1 cellular context compared by ENCODE assay signal in the genomic region with DNA sequence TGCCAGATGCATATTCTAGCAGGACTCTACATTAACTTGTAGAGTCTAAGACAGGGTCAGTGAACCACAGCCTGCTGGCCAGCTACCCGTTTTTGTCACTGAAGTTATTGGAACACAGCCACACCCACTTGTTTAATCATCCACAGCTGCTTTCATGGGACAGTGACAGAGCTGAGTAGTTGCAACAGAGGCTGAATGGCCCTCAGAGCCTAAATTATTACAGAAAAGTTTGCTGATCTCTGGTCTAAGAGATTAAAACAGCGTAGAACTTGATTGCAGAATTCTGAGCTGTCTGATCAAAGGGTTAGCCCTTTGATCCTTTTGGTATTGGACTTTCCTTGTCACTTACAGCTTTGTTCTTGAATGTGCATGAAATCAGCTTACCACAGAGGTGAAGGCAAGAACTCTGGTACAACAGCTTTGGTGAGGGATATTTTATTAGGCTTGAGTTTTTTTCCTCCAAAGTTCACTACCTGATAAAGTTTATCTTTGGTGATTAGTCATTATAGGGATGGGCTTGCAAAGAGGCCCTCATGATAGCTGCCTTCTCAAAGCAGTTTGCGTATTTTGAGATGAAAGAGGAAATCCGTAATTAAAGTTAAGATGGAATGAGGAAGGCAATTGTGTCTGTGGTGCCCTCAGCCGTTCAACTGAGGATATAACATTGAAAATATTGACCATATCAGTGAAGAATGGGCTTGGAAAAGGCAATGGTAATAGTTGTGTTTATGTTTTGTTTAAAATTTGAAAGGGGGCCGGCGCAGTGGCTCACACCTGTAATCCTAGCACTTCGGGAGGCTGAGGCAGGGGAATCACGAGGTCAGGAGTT.
TF ChIP-seq lines count a peak whose summit lies in the region.

No MANE protein-coding gene starts in this region.

TF ChIP-seq in HepG2, 621 proteins besides CTCF, POLR2A, EP300 and RAD21 (continued from another document and continues in another):
- TF ChIP-seq RBFOX2 (IDR thresholded peaks at IDR 0.05; ENCODE audit: low read depth, low read length) (no peak), ZNF230 (CRISPR knock-in tag; IDR thresholded peaks at IDR 0.05) (no peak), ZNF232 (CRISPR knock-in tag; IDR thresholded peaks at IDR 0.05; ENCODE audit: borderline replicate concordance) (no peak), TBX2 (CRISPR knock-in tag; IDR thresholded peaks at IDR 0.05; ENCODE audit: borderline replicate concordance) (peak; percentile 77; the same call in 1 of the 2 replicates), BRD4 (CRISPR knock-in tag; IDR thresholded peaks at IDR 0.05) (no peak), HNRNPH1 (optimal IDR thresholded peaks at IDR 0.05; ENCODE audit: low read depth, low read length) (no peak), DMAP1 (CRISPR knock-in tag; IDR thresholded peaks at IDR 0.05) (no peak), ZNF709 (CRISPR knock-in tag; IDR thresholded peaks at IDR 0.05) (no peak), HMG20B (CRISPR knock-in tag; conservative IDR thresholded peaks at IDR 0.05) (peak; percentile 46; the same call in 1 of the 2 replicates), ZNF75D (CRISPR knock-in tag; IDR thresholded peaks at IDR 0.05; ENCODE audit: borderline replicate concordance) (no peak), DNMT1 (CRISPR knock-in tag; IDR thresholded peaks at IDR 0.05) (no peak), NFKB2 (CRISPR knock-in tag; IDR thresholded peaks at IDR 0.05; ENCODE audit: borderline replicate concordance) (no peak), ZNF891 (CRISPR knock-in tag; IDR thresholded peaks at IDR 0.05) (no peak), ELF1 (CRISPR knock-in tag; IDR thresholded peaks at IDR 0.05) (no peak), POLR2G (IDR thresholded peaks at IDR 0.05; ENCODE audit: low read depth, low read length) (no peak), ZNF441 (CRISPR knock-in tag; IDR thresholded peaks at IDR 0.05; ENCODE audit: borderline replicate concordance) (no peak), MBD4 (IDR thresholded peaks at IDR 0.05; ENCODE audit: borderline replicate concordance, low read length) (no peak), E2F2 (CRISPR knock-in tag; IDR thresholded peaks at IDR 0.05; ENCODE audit: borderline replicate concordance) (no peak), ZNF598 (CRISPR knock-in tag; IDR thresholded peaks at IDR 0.05; ENCODE audit: borderline replicate concordance) (no peak), ZFX (CRISPR knock-in tag; IDR thresholded peaks at IDR 0.05; ENCODE audit: low read depth) (no peak; the same call in 1 of the 2 replicates), ZNF225 (CRISPR knock-in tag; IDR thresholded peaks at IDR 0.05) (no peak), MBNL3 (CRISPR knock-in tag; conservative IDR thresholded peaks at IDR 0.05) (no peak), PHF8 (CRISPR knock-in tag; IDR thresholded peaks at IDR 0.05) (no peak), ZNF44 (CRISPR knock-in tag; IDR thresholded peaks at IDR 0.05) (no peak), PTBP1 (IDR thresholded peaks at IDR 0.05; ENCODE audit: low read depth, low read length, poor library complexity, severe bottlenecking) (no peak), ZNF543 (CRISPR knock-in tag; IDR thresholded peaks at IDR 0.05) (no peak), ZNF879 (CRISPR knock-in tag; IDR thresholded peaks at IDR 0.05) (no peak), CHCHD3 (CRISPR knock-in tag; IDR thresholded peaks at IDR 0.05) (no peak), ZNF143 (CRISPR knock-in tag; IDR thresholded peaks at IDR 0.05) (no peak), ZNF468 (CRISPR knock-in tag; IDR thresholded peaks at IDR 0.05) (no peak), ZNF501 (CRISPR knock-in tag; IDR thresholded peaks at IDR 0.05) (no peak), ZNF362 (CRISPR knock-in tag; IDR thresholded peaks at IDR 0.05; ENCODE audit: borderline replicate concordance) (no peak; the same call in 1 of the 2 replicates), ZC3H13 (CRISPR knock-in tag; IDR thresholded peaks at IDR 0.05) (0 out of 2 replicates have a peak, but pooled peaks have one; percentile 29), RFXAP (CRISPR knock-in tag; IDR thresholded peaks at IDR 0.05; ENCODE audit: borderline replicate concordance) (no peak), ZNF251 (CRISPR knock-in tag; IDR thresholded peaks at IDR 0.05) (no peak), ZNF513 (CRISPR knock-in tag; conservative IDR thresholded peaks at IDR 0.05) (no peak), ZSCAN29 (CRISPR knock-in tag; conservative IDR thresholded peaks at IDR 0.05) (no peak), ZNF546 (CRISPR knock-in tag; conservative IDR thresholded peaks at IDR 0.05) (no peak), TMF1 (CRISPR knock-in tag; IDR thresholded peaks at IDR 0.05; ENCODE audit: low read depth) (no peak), ATRX (CRISPR knock-in tag; IDR thresholded peaks at IDR 0.05; ENCODE audit: borderline replicate concordance) (no peak), KLF16 (CRISPR knock-in tag; IDR thresholded peaks at IDR 0.05) (no peak), ZNF317 (CRISPR knock-in tag; IDR thresholded peaks at IDR 0.05) (no peak), IKZF1 (IDR thresholded peaks at IDR 0.05) (no peak), ATM (IDR thresholded peaks at IDR 0.05; ENCODE audit: borderline replicate concordance) (no peak), ZNF260 (CRISPR knock-in tag; IDR thresholded peaks at IDR 0.05; ENCODE audit: borderline replicate concordance, low read depth) (no peak), ZNF280D (CRISPR knock-in tag; IDR thresholded peaks at IDR 0.05) (0 out of 2 replicates have a peak, but pooled peaks have one; percentile 26)
- TF ChIP-seq, protein P1, sequence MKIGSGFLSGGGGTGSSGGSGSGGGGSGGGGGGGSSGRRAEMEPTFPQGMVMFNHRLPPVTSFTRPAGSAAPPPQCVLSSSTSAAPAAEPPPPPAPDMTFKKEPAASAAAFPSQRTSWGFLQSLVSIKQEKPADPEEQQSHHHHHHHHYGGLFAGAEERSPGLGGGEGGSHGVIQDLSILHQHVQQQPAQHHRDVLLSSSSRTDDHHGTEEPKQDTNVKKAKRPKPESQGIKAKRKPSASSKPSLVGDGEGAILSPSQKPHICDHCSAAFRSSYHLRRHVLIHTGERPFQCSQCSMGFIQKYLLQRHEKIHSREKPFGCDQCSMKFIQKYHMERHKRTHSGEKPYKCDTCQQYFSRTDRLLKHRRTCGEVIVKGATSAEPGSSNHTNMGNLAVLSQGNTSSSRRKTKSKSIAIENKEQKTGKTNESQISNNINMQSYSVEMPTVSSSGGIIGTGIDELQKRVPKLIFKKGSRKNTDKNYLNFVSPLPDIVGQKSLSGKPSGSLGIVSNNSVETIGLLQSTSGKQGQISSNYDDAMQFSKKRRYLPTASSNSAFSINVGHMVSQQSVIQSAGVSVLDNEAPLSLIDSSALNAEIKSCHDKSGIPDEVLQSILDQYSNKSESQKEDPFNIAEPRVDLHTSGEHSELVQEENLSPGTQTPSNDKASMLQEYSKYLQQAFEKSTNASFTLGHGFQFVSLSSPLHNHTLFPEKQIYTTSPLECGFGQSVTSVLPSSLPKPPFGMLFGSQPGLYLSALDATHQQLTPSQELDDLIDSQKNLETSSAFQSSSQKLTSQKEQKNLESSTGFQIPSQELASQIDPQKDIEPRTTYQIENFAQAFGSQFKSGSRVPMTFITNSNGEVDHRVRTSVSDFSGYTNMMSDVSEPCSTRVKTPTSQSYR (CRISPR knock-in tag; IDR thresholded peaks at IDR 0.05; ENCODE audit: borderline replicate concordance): no peak
- TF ChIP-seq, protein P2, sequence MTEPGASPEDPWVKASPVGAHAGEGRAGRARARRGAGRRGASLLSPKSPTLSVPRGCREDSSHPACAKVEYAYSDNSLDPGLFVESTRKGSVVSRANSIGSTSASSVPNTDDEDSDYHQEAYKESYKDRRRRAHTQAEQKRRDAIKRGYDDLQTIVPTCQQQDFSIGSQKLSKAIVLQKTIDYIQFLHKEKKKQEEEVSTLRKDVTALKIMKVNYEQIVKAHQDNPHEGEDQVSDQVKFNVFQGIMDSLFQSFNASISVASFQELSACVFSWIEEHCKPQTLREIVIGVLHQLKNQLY (CRISPR knock-in tag; IDR thresholded peaks at IDR 0.05): no peak
- TF ChIP-seq, protein P3, sequence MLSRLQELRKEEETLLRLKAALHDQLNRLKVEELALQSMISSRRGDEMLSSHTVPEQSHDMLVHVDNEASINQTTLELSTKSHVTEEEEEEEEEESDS (CRISPR knock-in tag; IDR thresholded peaks at IDR 0.05; ENCODE audit: borderline replicate concordance): no peak
- TF ChIP-seq, protein P4, sequence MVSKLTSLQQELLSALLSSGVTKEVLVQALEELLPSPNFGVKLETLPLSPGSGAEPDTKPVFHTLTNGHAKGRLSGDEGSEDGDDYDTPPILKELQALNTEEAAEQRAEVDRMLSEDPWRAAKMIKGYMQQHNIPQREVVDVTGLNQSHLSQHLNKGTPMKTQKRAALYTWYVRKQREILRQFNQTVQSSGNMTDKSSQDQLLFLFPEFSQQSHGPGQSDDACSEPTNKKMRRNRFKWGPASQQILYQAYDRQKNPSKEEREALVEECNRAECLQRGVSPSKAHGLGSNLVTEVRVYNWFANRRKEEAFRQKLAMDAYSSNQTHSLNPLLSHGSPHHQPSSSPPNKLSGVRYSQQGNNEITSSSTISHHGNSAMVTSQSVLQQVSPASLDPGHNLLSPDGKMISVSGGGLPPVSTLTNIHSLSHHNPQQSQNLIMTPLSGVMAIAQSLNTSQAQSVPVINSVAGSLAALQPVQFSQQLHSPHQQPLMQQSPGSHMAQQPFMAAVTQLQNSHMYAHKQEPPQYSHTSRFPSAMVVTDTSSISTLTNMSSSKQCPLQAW (CRISPR knock-in tag; IDR thresholded peaks at IDR 0.05): no peak
- TF ChIP-seq, protein P5, sequence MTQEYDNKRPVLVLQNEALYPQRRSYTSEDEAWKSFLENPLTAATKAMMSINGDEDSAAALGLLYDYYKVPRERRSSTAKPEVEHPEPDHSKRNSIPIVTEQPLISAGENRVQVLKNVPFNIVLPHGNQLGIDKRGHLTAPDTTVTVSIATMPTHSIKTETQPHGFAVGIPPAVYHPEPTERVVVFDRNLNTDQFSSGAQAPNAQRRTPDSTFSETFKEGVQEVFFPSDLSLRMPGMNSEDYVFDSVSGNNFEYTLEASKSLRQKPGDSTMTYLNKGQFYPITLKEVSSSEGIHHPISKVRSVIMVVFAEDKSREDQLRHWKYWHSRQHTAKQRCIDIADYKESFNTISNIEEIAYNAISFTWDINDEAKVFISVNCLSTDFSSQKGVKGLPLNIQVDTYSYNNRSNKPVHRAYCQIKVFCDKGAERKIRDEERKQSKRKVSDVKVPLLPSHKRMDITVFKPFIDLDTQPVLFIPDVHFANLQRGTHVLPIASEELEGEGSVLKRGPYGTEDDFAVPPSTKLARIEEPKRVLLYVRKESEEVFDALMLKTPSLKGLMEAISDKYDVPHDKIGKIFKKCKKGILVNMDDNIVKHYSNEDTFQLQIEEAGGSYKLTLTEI (CRISPR knock-in tag; conservative IDR thresholded peaks at IDR 0.05): no peak
- TF ChIP-seq, protein P6, sequence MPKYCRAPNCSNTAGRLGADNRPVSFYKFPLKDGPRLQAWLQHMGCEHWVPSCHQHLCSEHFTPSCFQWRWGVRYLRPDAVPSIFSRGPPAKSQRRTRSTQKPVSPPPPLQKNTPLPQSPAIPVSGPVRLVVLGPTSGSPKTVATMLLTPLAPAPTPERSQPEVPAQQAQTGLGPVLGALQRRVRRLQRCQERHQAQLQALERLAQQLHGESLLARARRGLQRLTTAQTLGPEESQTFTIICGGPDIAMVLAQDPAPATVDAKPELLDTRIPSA (CRISPR knock-in tag; IDR thresholded peaks at IDR 0.05; ENCODE audit: borderline replicate concordance): no peak
